Comparison of ENCODE assay signal across 29 cellular contexts in the genomic region with DNA sequence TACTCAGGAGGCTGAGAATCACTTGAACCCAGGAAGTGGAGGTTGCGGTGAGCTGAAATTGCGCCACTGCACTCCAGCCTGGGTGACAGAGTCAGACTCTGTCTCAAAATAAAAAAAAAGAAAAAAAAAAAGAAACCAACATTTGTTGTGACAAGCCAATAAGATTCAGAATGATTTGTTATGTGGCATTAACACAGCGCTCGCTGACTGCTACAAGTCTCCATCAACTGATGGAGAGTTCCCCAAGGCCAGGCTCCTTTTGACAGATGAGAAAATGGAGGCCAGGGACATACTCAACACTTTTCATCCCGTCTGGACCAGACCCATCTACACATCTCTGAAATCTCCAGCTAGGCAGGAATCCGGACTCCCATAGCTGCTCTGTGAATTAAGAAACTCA.
"Had no signal": no experiment of that assay in that cellular context is flagged by ENCODE, and none has a peak within 500 bp of the region (broad histone marks: within the 10 kb centered on the region; RNA-seq: fewer than 3 reads in every experiment).

No MANE protein-coding gene starts in this region.

- FAIRE-seq: colon, endometrium, endothelial cell of umbilical vein, frontal cortex had no signal

- H3K4me3 Mint-ChIP-seq: dendritic cell treated with granulocyte-macrophage colony-stimulating factor and Interleukin-4, amounts not matched to agents 40 ng/mL and 50 ng/mL, for 4 days; effector memory CD8-positive, alpha-beta T cell; endodermal cell had no signal

- ATAC-seq: effector memory CD8-positive, alpha-beta T cell; esophagus mucosa; foreskin keratinocyte; gastrocnemius medialis; gastroesophageal sphincter; heart left ventricle; heart right ventricle had no signal

- H3K4me3 ChIP-seq: colonic mucosa, coronary artery, dorsolateral prefrontal cortex, esophagus muscularis mucosa, esophagus squamous epithelium, gastrocnemius medialis, gastroesophageal sphincter, heart left ventricle, heart right ventricle had no signal

- DNase-seq: colonic mucosa; cortex of kidney; dermis blood vessel endothelial cell; dorsolateral prefrontal cortex; effector CD4-positive, alpha-beta T cell; effector CD8-positive, alpha-beta T cell; effector memory CD4-positive, alpha-beta T cell; effector memory CD8-positive, alpha-beta T cell; endodermal cell; erythroblast; esophagus squamous epithelium; foreskin fibroblast; foreskin keratinocyte; foreskin melanocyte; gastrocnemius medialis; glutamatergic neuron; head of caudate nucleus; heart left ventricle; heart right ventricle had no signal

- H3K36me3 ChIP-seq: colonic mucosa, esophagus muscularis mucosa, esophagus squamous epithelium, gastrocnemius medialis, gastroesophageal sphincter, heart left ventricle, heart right ventricle had no signal

- H3K27me3 ChIP-seq: colonic mucosa had no signal

- H3K4me1 Mint-ChIP-seq: endodermal cell had no signal

- H3K27ac ChIP-seq: colonic mucosa, coronary artery, dorsolateral prefrontal cortex, epithelial cell of prostate, esophagus muscularis mucosa, esophagus squamous epithelium, foreskin keratinocyte, gastrocnemius medialis, gastroesophageal sphincter, heart left ventricle, heart right ventricle had no signal

- H3K9me3 ChIP-seq: colonic mucosa, gastrocnemius medialis had no signal

- H3K4me1 ChIP-seq: colonic mucosa, esophagus muscularis mucosa, esophagus squamous epithelium, foreskin keratinocyte, gastrocnemius medialis, gastroesophageal sphincter, heart left ventricle had no signal

- H3K27ac Mint-ChIP-seq: dendritic cell treated with granulocyte-macrophage colony-stimulating factor and Interleukin-4, amounts not matched to agents 40 ng/mL and 50 ng/mL, for 4 days; effector memory CD8-positive, alpha-beta T cell; endodermal cell had no signal
